In the genomic region with DNA sequence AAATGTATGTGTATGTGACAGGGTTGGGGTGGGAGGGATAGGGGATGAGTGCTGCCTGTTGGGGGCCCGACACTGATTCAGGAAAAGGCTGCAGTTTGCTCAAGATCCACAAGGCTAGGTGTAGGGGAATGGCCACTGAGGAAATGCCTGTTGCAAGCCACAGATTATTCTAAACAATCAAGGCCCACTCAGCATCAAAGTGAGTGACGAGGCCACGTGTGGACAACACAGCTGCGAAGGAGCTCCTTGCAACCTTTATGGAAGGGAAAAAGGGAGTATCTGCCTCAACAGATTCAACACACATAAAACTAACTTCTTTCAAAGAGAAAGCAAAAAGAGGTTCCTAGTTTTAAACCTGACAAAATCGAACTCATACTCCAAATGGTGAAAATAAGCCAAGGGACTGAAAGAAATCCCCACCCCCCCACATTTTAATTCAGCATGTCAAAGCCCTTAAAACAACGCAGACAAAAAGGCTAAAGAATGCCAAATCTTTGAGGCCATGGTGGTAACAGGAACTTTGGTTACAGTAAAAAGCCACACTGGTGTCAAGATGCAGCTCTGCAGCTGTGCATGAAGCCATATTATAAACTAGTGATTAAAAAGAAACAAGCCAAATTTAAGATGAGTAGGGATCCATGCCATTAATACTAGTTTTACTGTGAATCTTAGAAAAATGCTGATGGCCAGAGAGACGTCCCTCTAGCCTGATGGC, we compare ENCODE assay signal across 2 cellular contexts.
TF ChIP-seq lines count a peak whose summit lies in the region.

No MANE protein-coding gene starts in this region.

TF ChIP-seq in SK-N-SH, 30 proteins besides CTCF, POLR2A, EP300 and RAD21:
- TF ChIP-seq PBX3 (IDR thresholded peaks at IDR 0.05) (no peak), TEAD4 (IDR thresholded peaks at IDR 0.05; ENCODE audit: borderline replicate concordance, insufficient read depth) (no peak), MEF2A (IDR thresholded peaks at IDR 0.05; ENCODE audit: borderline replicate concordance, low read depth) (no peak), FOSL2 (IDR thresholded peaks at IDR 0.05; ENCODE audit: borderline replicate concordance, low read depth) (no peak), USF2 (IDR thresholded peaks at IDR 0.05; ENCODE audit: borderline replicate concordance, low read depth, low read length) (no peak), FOXJ3 (CRISPR knock-in tag; IDR thresholded peaks at IDR 0.05) (no peak), FOXM1 (IDR thresholded peaks at IDR 0.05; ENCODE audit: low read depth) (no peak), REST (IDR thresholded peaks at IDR 0.05; ENCODE audit: low read depth, low read length) (no peak), JUND (IDR thresholded peaks at IDR 0.05) (no peak), EZH2phosphoT487 (IDR thresholded peaks at IDR 0.05; ENCODE audit: borderline replicate concordance, low read depth) (no peak)
- TF ChIP-seq, protein P1, sequence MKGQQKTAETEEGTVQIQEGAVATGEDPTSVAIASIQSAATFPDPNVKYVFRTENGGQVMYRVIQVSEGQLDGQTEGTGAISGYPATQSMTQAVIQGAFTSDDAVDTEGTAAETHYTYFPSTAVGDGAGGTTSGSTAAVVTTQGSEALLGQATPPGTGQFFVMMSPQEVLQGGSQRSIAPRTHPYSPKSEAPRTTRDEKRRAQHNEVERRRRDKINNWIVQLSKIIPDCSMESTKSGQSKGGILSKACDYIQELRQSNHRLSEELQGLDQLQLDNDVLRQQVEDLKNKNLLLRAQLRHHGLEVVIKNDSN (IDR thresholded peaks at IDR 0.05; ENCODE audit: borderline replicate concordance, low read depth): no peak
TF ChIP-seq in SK-N-SH: peak in this region for 0.

TF ChIP-seq in SK-N-SH treated with all-trans-retinoic acid at 6 μM for 48 hours, 23 proteins besides CTCF, POLR2A, EP300 and RAD21 (continued from another document):
- TF ChIP-seq, protein P2, sequence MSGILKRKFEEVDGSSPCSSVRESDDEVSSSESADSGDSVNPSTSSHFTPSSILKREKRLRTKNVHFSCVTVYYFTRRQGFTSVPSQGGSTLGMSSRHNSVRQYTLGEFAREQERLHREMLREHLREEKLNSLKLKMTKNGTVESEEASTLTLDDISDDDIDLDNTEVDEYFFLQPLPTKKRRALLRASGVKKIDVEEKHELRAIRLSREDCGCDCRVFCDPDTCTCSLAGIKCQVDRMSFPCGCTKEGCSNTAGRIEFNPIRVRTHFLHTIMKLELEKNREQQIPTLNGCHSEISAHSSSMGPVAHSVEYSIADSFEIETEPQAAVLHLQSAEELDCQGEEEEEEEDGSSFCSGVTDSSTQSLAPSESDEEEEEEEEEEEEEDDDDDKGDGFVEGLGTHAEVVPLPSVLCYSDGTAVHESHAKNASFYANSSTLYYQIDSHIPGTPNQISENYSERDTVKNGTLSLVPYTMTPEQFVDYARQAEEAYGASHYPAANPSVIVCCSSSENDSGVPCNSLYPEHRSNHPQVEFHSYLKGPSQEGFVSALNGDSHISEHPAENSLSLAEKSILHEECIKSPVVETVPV (CRISPR knock-in tag; IDR thresholded peaks at IDR 0.05): no peak
- TF ChIP-seq TSHZ2 (CRISPR knock-in tag; IDR thresholded peaks at IDR 0.05) (no peak), ZNF8 (CRISPR knock-in tag; IDR thresholded peaks at IDR 0.05) (no peak), CSDC2 (CRISPR knock-in tag; IDR thresholded peaks at IDR 0.05) (no peak), TOX (CRISPR knock-in tag; IDR thresholded peaks at IDR 0.05; ENCODE audit: borderline replicate concordance) (no peak), ARNTL (CRISPR knock-in tag; IDR thresholded peaks at IDR 0.05; ENCODE audit: borderline replicate concordance, low read depth) (no peak), PPARA (CRISPR knock-in tag; IDR thresholded peaks at IDR 0.05; ENCODE audit: borderline replicate concordance) (no peak), BACH2 (CRISPR knock-in tag; IDR thresholded peaks at IDR 0.05; ENCODE audit: borderline replicate concordance) (no peak), ZFP30 (CRISPR knock-in tag; IDR thresholded peaks at IDR 0.05) (no peak), OSR1 (CRISPR knock-in tag; IDR thresholded peaks at IDR 0.05) (no peak)
- TF ChIP-seq, protein P3, sequence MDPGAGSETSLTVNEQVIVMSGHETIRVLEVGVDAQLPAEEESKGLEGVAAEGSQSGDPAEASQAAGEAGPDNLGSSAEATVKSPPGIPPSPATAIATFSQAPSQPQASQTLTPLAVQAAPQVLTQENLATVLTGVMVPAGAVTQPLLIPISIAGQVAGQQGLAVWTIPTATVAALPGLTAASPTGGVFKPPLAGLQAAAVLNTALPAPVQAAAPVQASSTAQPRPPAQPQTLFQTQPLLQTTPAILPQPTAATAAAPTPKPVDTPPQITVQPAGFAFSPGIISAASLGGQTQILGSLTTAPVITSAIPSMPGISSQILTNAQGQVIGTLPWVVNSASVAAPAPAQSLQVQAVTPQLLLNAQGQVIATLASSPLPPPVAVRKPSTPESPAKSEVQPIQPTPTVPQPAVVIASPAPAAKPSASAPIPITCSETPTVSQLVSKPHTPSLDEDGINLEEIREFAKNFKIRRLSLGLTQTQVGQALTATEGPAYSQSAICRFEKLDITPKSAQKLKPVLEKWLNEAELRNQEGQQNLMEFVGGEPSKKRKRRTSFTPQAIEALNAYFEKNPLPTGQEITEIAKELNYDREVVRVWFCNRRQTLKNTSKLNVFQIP (CRISPR knock-in tag; IDR thresholded peaks at IDR 0.05; ENCODE audit: borderline replicate concordance, low read depth): no peak
